Comparison of ENCODE assay signal across 11 cellular contexts in genomic region chr11:56093008-56093407, GRCh38. TPM values are rescaled to one million over a fixed set of nuclear protein-coding genes. Genes with fewer than 3 reads are reported as not detected.
"Had no signal": no experiment of that assay in that cellular context is flagged by ENCODE, and none has a peak within 500 bp of the region (broad histone marks: within the 10 kb centered on the region; RNA-seq: fewer than 3 reads in every experiment).

Gene OR8I2, plus strand, starts transcription at chr11:56093308. Its CDS starts 0 bp downstream, at chr11:56093308.

- DNase-seq: GM23248, GOT3, H7, H9, HCEC 1CT, HFFc6 had no signal

- H3K9me3 Mint-ChIP-seq: GM23338 had no signal

- FAIRE-seq: H54 had no signal

- H3K4me3 ChIP-seq: GM23248, GM23338, HAP-1 had no signal

- H3K4me1 ChIP-seq: HAP-1 had no signal

- H3K9me3 ChIP-seq: HAP-1 had no signal

- H3K4me1 Mint-ChIP-seq: GM23338, H9 had no signal

- ATAC-seq: GM23338, HCT116 had no signal

- H3K4me3 Mint-ChIP-seq: GM23338, H9, HFFc6 had no signal

- H3K4me2 ChIP-seq: GM23338 had no signal

- H2AFZ ChIP-seq: GM23248, GM23338 had no signal

- H3K36me3 ChIP-seq: HAP-1 had no signal

- H3K27ac Mint-ChIP-seq: GM23338, H9, HFFc6 had no signal

- H3K9ac ChIP-seq: GM23248 had no signal

- H3K27ac ChIP-seq: GM23248 had no signal

RNA-seq across cellular contexts. Expression of gene OR8I2, which starts in this region (rescaled TPM):
- total RNA-seq: GM23248, GM23338, H4, H7, H9, HFFc6 had no signal
- polyA plus RNA-seq: GM23248, GM23338 had no signal
